8 cellular contexts compared by ENCODE assay signal in genomic region chr5:34008721-34009120, GRCh38. TPM values are rescaled to one million over a fixed set of nuclear protein-coding genes. Genes with fewer than 3 reads are reported as not detected.
DNase-seq lines count a peak whose midpoint lies in the region; ATAC-seq and TF ChIP-seq lines count a peak whose summit lies in the region.

No MANE protein-coding gene starts in this region.

- H3K27me3 ChIP-seq in left ventricle myocardium inferior (ENCODE audit: low read depth): no peaks in the 10 kb centered on the region
- no peaks in the 10 kb centered on the region for H3K27me3 ChIP-seq in thymus (ENCODE audit: control insufficient read depth, insufficient read depth)

- H3K36me3 ChIP-seq in left ventricle myocardium inferior: peaks cover 15% of the 10 kb centered on the region
- H3K36me3 ChIP-seq in thymus (ENCODE audit: control insufficient read depth, insufficient read depth): no peaks in the 10 kb centered on the region

- H3K27ac ChIP-seq in left ventricle myocardium inferior (replicated peaks): peak overlapping the region; percentile 97
- no peak overlapping the region for H3K27ac ChIP-seq in thymus (ENCODE audit: low read depth)

- TF ChIP-seq CTCF in left ventricle myocardium inferior (IDR thresholded peaks at IDR 0.05; ENCODE audit: borderline replicate concordance): no peak

- peaks cover 15% of the 10 kb centered on the region for H3K36me3 Mint-ChIP-seq in activated T-helper 2 cell treated with anti-CD3 and anti-CD28 coated beads, Interferon-gamma antibody, Interleukin-2, Interleukin-4, amounts not matched to agents 10 μg/mL and 5 μg/mL and 100 μg/mL, durations not matched to agents 14 hours and 24 hours and 36 hours (ENCODE audit: low read depth)

- intact Hi-C loops in left ventricle myocardium inferior (cut with micrococcal nuclease): no loop called here
- intact Hi-C loops in cardiac septum (cut with DNase I): loop anchor here (5.0 to 10.0 kb wide), 2 partner anchors 34 to 916 kb away; partner anchors contain the start of genes C1QTNF3 and DNAJC21
- intact Hi-C loops in activated T-helper 2 cell treated with anti-CD3 and anti-CD28 coated beads, Interferon-gamma antibody, Interleukin-2, Interleukin-4, amounts not matched to agents 10 μg/mL and 5 μg/mL and 100 μg/mL, durations not matched to agents 14 hours and 24 hours and 36 hours (cut with micrococcal nuclease): loop anchor here (1.0 to 2.0 kb wide), 3 partner anchors 14 to 568 kb away; partner anchors contain the start of gene TARS1

- H3K9me3 ChIP-seq in left ventricle myocardium inferior (replicated peaks) (no peaks in the 10 kb centered on the region), thymus (ENCODE audit: control insufficient read depth) (no peaks in the 10 kb centered on the region)

- peaks cover 3% of the 10 kb centered on the region for H3K9me3 Mint-ChIP-seq in activated T-helper 2 cell treated with anti-CD3 and anti-CD28 coated beads, Interferon-gamma antibody, Interleukin-2, Interleukin-4, amounts not matched to agents 10 μg/mL and 5 μg/mL and 100 μg/mL, durations not matched to agents 14 hours and 24 hours and 36 hours

- ATAC-seq in GM21360 (IDR thresholded peaks at IDR 0.05; ENCODE audit: unreplicated experiment): no peak

- H3K27me3 Mint-ChIP-seq in activated T-helper 2 cell treated with anti-CD3 and anti-CD28 coated beads, Interferon-gamma antibody, Interleukin-2, Interleukin-4, amounts not matched to agents 10 μg/mL and 5 μg/mL and 100 μg/mL, durations not matched to agents 14 hours and 24 hours and 36 hours (ENCODE audit: low read depth): no peaks in the 10 kb centered on the region

- H3K4me1 Mint-ChIP-seq in activated T-helper 2 cell treated with anti-CD3 and anti-CD28 coated beads, Interferon-gamma antibody, Interleukin-2, Interleukin-4, amounts not matched to agents 10 μg/mL and 5 μg/mL and 100 μg/mL, durations not matched to agents 14 hours and 24 hours and 36 hours (ENCODE audit: low read depth): peaks cover 29% of the 10 kb centered on the region

- H3K4me3 ChIP-seq in left ventricle myocardium inferior (peak overlapping the region; percentile 79), thymus (ENCODE audit: low read length) (peak overlapping the region; percentile 91)

- WGBS in thymus: 5% methylated on average over 2 of the region's 2 CpGs

- H3K4me1 ChIP-seq in left ventricle myocardium inferior: peaks cover 29% of the 10 kb centered on the region
- H3K4me1 ChIP-seq in thymus (ENCODE audit: control insufficient read depth, insufficient read depth, low read length): peaks cover 5% of the 10 kb centered on the region

- peak overlapping the region; percentile 86 for H3K4me3 Mint-ChIP-seq in activated T-helper 2 cell treated with anti-CD3 and anti-CD28 coated beads, Interferon-gamma antibody, Interleukin-2, Interleukin-4, amounts not matched to agents 10 μg/mL and 5 μg/mL and 100 μg/mL, durations not matched to agents 14 hours and 24 hours and 36 hours (ENCODE audit: low read depth)

- DNase-seq in left ventricle myocardium inferior (no peak), cardiac septum (ENCODE audit: low spot score) (no peak), kidney tubule cell (ENCODE audit: low spot score) (peak; percentile 13), GDM1 (lab: John Stamatoyannopoulos, UW) (no peak), hepatic stellate cell (ENCODE audit: low spot score) (no peak)
- no peak for DNase-seq in activated T-helper 2 cell treated with anti-CD3 and anti-CD28 coated beads, Interferon-gamma antibody, Interleukin-2, Interleukin-4, amounts not matched to agents 10 μg/mL and 5 μg/mL and 100 μg/mL, durations not matched to agents 14 hours and 24 hours and 36 hours (ENCODE audit: low spot score)

- H3K27ac Mint-ChIP-seq in activated T-helper 2 cell treated with anti-CD3 and anti-CD28 coated beads, Interferon-gamma antibody, Interleukin-2, Interleukin-4, amounts not matched to agents 10 μg/mL and 5 μg/mL and 100 μg/mL, durations not matched to agents 14 hours and 24 hours and 36 hours: peak overlapping the region; percentile 86

RNA-seq across cellular contexts. Expression of gene AMACR, which starts 0.9 kb away (rescaled TPM):
- total RNA-seq in left ventricle myocardium inferior: 6.1 TPM
- 7.9 TPM for total RNA-seq in cardiac septum
- total RNA-seq in activated T-helper 2 cell treated with anti-CD3 and anti-CD28 coated beads, Interferon-gamma antibody, Interleukin-2, Interleukin-4, amounts not matched to agents 10 μg/mL and 5 μg/mL and 100 μg/mL, durations not matched to agents 14 hours and 24 hours and 36 hours: 8.3 and 9.0 TPM in 2 replicates
- 7.8 TPM for polyA plus RNA-seq in thymus

RNA-seq across cellular contexts. Expression of gene SLC45A2, which starts 24.2 kb away (rescaled TPM):
- total RNA-seq in left ventricle myocardium inferior (not detected), cardiac septum (0.16 TPM)
- not detected in 2 replicates for total RNA-seq in activated T-helper 2 cell treated with anti-CD3 and anti-CD28 coated beads, Interferon-gamma antibody, Interleukin-2, Interleukin-4, amounts not matched to agents 10 μg/mL and 5 μg/mL and 100 μg/mL, durations not matched to agents 14 hours and 24 hours and 36 hours
- polyA plus RNA-seq in thymus: 0.05 TPM

RNA-seq across cellular contexts. Expression of gene C1QTNF3, which starts 34.3 kb away (rescaled TPM):
- total RNA-seq in left ventricle myocardium inferior (0.49 TPM), cardiac septum (2.8 TPM)
- 1.5 and 1.7 TPM in 2 replicates for total RNA-seq in activated T-helper 2 cell treated with anti-CD3 and anti-CD28 coated beads, Interferon-gamma antibody, Interleukin-2, Interleukin-4, amounts not matched to agents 10 μg/mL and 5 μg/mL and 100 μg/mL, durations not matched to agents 14 hours and 24 hours and 36 hours
- 25.1 TPM for polyA plus RNA-seq in thymus
